Comparison of ENCODE assay signal across 20 cellular contexts in genomic region chr11:111329306-111330204, GRCh38. TPM values are rescaled to one million over a fixed set of nuclear protein-coding genes. Genes with fewer than 3 reads are reported as not detected.
A peak's percentile ranks its signal among the peaks of the same experiment; 100 is the strongest.
DNase-seq lines count a peak whose midpoint lies in the region; ATAC-seq and TF ChIP-seq lines count a peak whose summit lies in the region.
"Had no signal": no experiment of that assay in that cellular context is flagged by ENCODE, and none has a peak within 500 bp of the region (broad histone marks: within the 10 kb centered on the region; RNA-seq: fewer than 3 reads in every experiment).

No MANE protein-coding gene starts in this region.

- ATAC-seq in heart right ventricle = peak in 6 of 8 donors; percentile 31 to 74 (median 52)
- ATAC-seq in GM18498 (IDR thresholded peaks at IDR 0.05; ENCODE audit: unreplicated experiment) = no peak

- peaks cover 0 to 4% (median 0%) of the 10 kb centered on the region in 11 experiments; a peak in 1 of 22 replicates for H3K36me3 ChIP-seq in BLaER1 treated with 17β-estradiol and CSF1 and Interleukin-3, amounts not matched to agents 10 nM and 100 nM
- H3K36me3 ChIP-seq in adrenal gland (replicated peaks in 1 of 2) (no peaks in the 10 kb centered on the region), heart right ventricle (no peaks in the 10 kb centered on the region)
- H3K36me3 ChIP-seq: HAP-1 had no signal

- H3K4me2 ChIP-seq in BLaER1 treated with 17β-estradiol and CSF1 and Interleukin-3, amounts not matched to agents 10 nM and 100 nM = peak overlapping the region in 8 of 11 experiments; percentile 7 to 49 (median 27); a peak in 12 of 22 replicates

- no peak for TF ChIP-seq POLR2A in adrenal gland (IDR thresholded peaks at IDR 0.05)

- no peaks in the 10 kb centered on the region for H3K27me3 ChIP-seq in BLaER1 treated with 17β-estradiol and CSF1 and Interleukin-3, amounts not matched to agents 10 nM and 100 nM
- H3K27me3 ChIP-seq in adrenal gland (no peaks in the 10 kb centered on the region), heart right ventricle (no peaks in the 10 kb centered on the region)

- H3K27ac ChIP-seq in BLaER1 treated with 17β-estradiol and CSF1 and Interleukin-3, amounts not matched to agents 10 nM and 100 nM = no peak overlapping the region
- H3K27ac ChIP-seq in adrenal gland (peak overlapping the region in 3 of 5 donors; percentile 21 to 75 (median 25)), heart right ventricle (peak overlapping the region in 2 of 10 donors; percentile 30 to 31), RWPE1 (no peak overlapping the region)

- H3K9ac ChIP-seq in BLaER1 treated with 17β-estradiol and CSF1 and Interleukin-3, amounts not matched to agents 10 nM and 100 nM = no peak overlapping the region

- POLR2A ChIA-PET in RWPE1 (lab: Yijun Ruan, JAX; ENCODE audit: low non-redundant PET) = no interaction called here

- no peaks in the 10 kb centered on the region for H4K20me1 ChIP-seq in BLaER1 treated with 17β-estradiol and CSF1 and Interleukin-3, amounts not matched to agents 10 nM and 100 nM

- DNase-seq in adrenal gland (peak; percentile 43 to 74 (median 67)), heart right ventricle (peak in 1 of 2 donors; percentile 48), putamen (ENCODE audit: low spot score) (peak; percentile 62), RWPE1 (ENCODE audit: low spot score) (no peak)
- DNase-seq in stimulated activated naive CD4-positive, alpha-beta T cell treated with Interleukin-2 at 50 U/mL for 16 hours (lab: John Stamatoyannopoulos, UW) = no peak
- no peak for DNase-seq in stimulated activated CD4-positive, alpha-beta T cell treated with anti-CD3 and anti-CD28 coated beads, Interleukin-4, amount 100 ng/mL, for 4 hours
- DNase-seq: activated CD4-positive, CD25-positive, alpha-beta regulatory T cell; activated naive CD4-positive, alpha-beta T cell; Caco-2; effector CD4-positive, alpha-beta T cell; NCI-H2029 treated with DMSO at 0.1 percent for 48 hours; RPMI8226; T-helper 1 cell had no signal

- CTCF ChIA-PET in RWPE1 (lab: Yijun Ruan, JAX) = interaction anchor here (0.5 kb wide), 1 partner anchor 99 kb away, joined by 3 read pairs; no protein-coding TSS in a partner anchor

- intact Hi-C loops in adrenal gland (cut with DNase I) = no loop called here
- intact Hi-C loops in heart right ventricle (cut with DNase I) = no loop called here

- TF ChIP-seq CTCF in adrenal gland (IDR thresholded peaks at IDR 0.05) (no peak), heart right ventricle (IDR thresholded peaks at IDR 0.05) (no peak), RWPE1 (conservative IDR thresholded peaks at IDR 0.05; ENCODE audit: low read depth) (no peak)

- H3K4me1 ChIP-seq in BLaER1 treated with 17β-estradiol and CSF1 and Interleukin-3, amounts not matched to agents 10 nM and 100 nM = peaks cover 0 to 20% (median 8%) of the 10 kb centered on the region in 10 experiments; a peak in 10 of 20 replicates
- H3K4me1 ChIP-seq in adrenal gland (replicated peaks in 1 of 2) = peaks cover 31 to 50% of the 10 kb centered on the region in 2 donors
- H3K4me1 ChIP-seq in heart right ventricle = peaks cover 0 to 33% (median 15%) of the 10 kb centered on the region in 9 donors
- H3K4me1 ChIP-seq: HAP-1 had no signal

- no peaks in the 10 kb centered on the region for H3K9me3 ChIP-seq in BLaER1 treated with 17β-estradiol and CSF1 and Interleukin-3, amounts not matched to agents 10 nM and 100 nM (replicated peaks in 1 of 11)
- H3K9me3 ChIP-seq in adrenal gland (replicated peaks in 1 of 3) (no peaks in the 10 kb centered on the region), heart right ventricle (no peaks in the 10 kb centered on the region)
- H3K9me3 ChIP-seq: Caco-2, HAP-1 had no signal

- no peak overlapping the region for H3K4me3 ChIP-seq in BLaER1 treated with 17β-estradiol and CSF1 and Interleukin-3, amounts not matched to agents 10 nM and 100 nM
- H3K4me3 ChIP-seq in adrenal gland (no peak overlapping the region), heart right ventricle (no peak overlapping the region)
- H3K4me3 ChIP-seq: HAP-1, skin epidermis had no signal

- WGBS in adrenal gland, 4 donors = 57 to 74% (median 61%) methylated on average over 7 of the region's 7 CpGs
- WGBS in heart right ventricle, 2 donors = 72 to 75% methylated on average over 7 of the region's 7 CpGs

RNA-seq across cellular contexts. Expression of gene POU2AF3, which starts 31.2 kb away (rescaled TPM):
- 1 to 10 TPM in 6 of 8 donors, under 1 TPM in 1, not detected in 1; 0.28 to 4.2 (median 1.8) TPM for total RNA-seq in adrenal gland
- polyA plus RNA-seq in adrenal gland = 1 to 10 TPM in 2 of 3 donors, under 1 TPM in 1; 0.81 to 4.8 (median 2.9) TPM
- under 1 TPM in 6 of 10 donors, not detected in 4; 0.18 to 0.45 (median 0.34) TPM for total RNA-seq in heart right ventricle
- polyA plus RNA-seq in heart right ventricle = 1 to 10 TPM in 1 of 2 donors, under 1 TPM in 1; 0.35 to 2.0 TPM
- total RNA-seq: lung microvascular endothelial cell, M059J had no signal
- polyA plus RNA-seq: neural cell had no signal

RNA-seq across cellular contexts. Expression of gene POU2AF1, which starts 49.5 kb away (rescaled TPM):
- total RNA-seq in adrenal gland (under 1 TPM in 3 of 8 donors, not detected in 5; 0.18 to 0.71 (median 0.38) TPM), heart right ventricle (1 to 10 TPM in 2 of 10 donors, under 1 TPM in 5, not detected in 3; 0.07 to 1.8 (median 0.11) TPM)
- polyA plus RNA-seq in adrenal gland (1 to 10 TPM in 1 of 3 donors, under 1 TPM in 2; 0.03 to 1.7 (median 0.80) TPM), heart right ventricle (under 1 TPM; 0.15 to 0.30 TPM)
- total RNA-seq: lung microvascular endothelial cell, M059J had no signal
- polyA plus RNA-seq: neural cell had no signal

Comparison
In these comparisons a context has a peak if more than half of its experiments do, and no peak if none do; other contexts are left out.
1. H3K27ac ChIP-seq: peak in adrenal gland (3 of 5); none in BLaER1 treated with 17β-estradiol and CSF1 and Interleukin-3, amounts not matched to agents 10 nM and 100 nM (0 of 11) and RWPE1 (single experiment).
2. DNase-seq: peak in adrenal gland (7 of 7) and putamen (single experiment); none in stimulated activated naive CD4-positive, alpha-beta T cell treated with Interleukin-2 at 50 U/mL for 16 hours (single experiment), RWPE1 (single experiment) and stimulated activated CD4-positive, alpha-beta T cell treated with anti-CD3 and anti-CD28 coated beads, Interleukin-4, amount 100 ng/mL, for 4 hours (0 of 2).